Comparison of ENCODE assay signal across 2 cellular contexts in genomic region chr7:50783304-50783703, GRCh38.
TF ChIP-seq lines count a peak whose summit lies in the region.

No MANE protein-coding gene starts in this region.

TF ChIP-seq in H1, 55 proteins besides CTCF, POLR2A, EP300 and RAD21:
- no peak for TF ChIP-seq NRF1 (IDR thresholded peaks at IDR 0.05; ENCODE audit: low read depth, low read length)
- no peak for TF ChIP-seq PHF8 (conservative IDR thresholded peaks at IDR 0.05; ENCODE audit: low read depth, low read length)
- no peak for TF ChIP-seq HDAC6 (IDR thresholded peaks at IDR 0.05; ENCODE audit: low read depth, low read length)
- no peak for TF ChIP-seq SUZ12 (IDR thresholded peaks at IDR 0.05; ENCODE audit: low read length)
- TF ChIP-seq FOSL1 (IDR thresholded peaks at IDR 0.05; ENCODE audit: insufficient read depth, low read depth, low read length) = no peak
TF ChIP-seq in H1: peak in this region for 0.

TF ChIP-seq in GM12891, 5 proteins besides CTCF, POLR2A, EP300 and RAD21:
- no peak for TF ChIP-seq TAF1 (IDR thresholded peaks at IDR 0.05; ENCODE audit: low read depth, low read length)
- no peak for TF ChIP-seq PAX5 (IDR thresholded peaks at IDR 0.05; ENCODE audit: insufficient read depth, low read length, severe bottlenecking)
- no peak for TF ChIP-seq SPI1 (IDR thresholded peaks at IDR 0.05; ENCODE audit: low read depth, low read length)
- TF ChIP-seq POLR2AphosphoS5 (IDR thresholded peaks at IDR 0.05; ENCODE audit: low read depth, low read length) = no peak
- TF ChIP-seq POU2F2 (IDR thresholded peaks at IDR 0.05; ENCODE audit: low read depth, low read length) = no peak
